Comparison of ENCODE assay signal across 9 cellular contexts in the genomic region with DNA sequence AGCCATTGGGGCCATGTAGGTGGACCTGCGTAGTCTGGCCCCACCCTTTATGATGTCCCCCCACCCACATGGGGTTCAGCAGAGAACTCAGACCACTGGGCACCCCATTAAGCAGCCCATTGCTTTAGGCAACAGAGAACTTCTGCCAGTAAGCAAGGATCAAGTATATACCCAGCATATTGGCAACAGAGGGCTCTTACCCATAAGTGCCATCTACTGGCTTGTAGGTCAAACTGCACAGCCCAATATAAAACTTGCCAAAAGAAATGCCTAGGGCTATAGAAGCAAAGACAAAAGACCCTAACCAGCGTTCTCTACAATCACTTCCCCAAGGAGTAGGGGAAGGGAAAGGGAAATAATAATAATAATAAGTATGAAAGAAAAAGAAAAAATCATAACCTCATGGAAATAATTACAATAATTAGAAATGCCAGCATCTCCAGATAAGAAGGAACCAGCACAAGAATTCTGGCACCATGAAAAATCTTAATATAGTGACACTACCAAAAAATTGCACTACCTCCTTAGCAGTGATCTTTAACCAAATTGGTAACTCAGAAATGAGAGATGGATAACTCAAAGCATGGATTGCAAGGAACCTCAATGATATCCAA.
A peak's percentile ranks its signal among the peaks of the same experiment; 100 is the strongest.
DNase-seq lines count a peak whose midpoint lies in the region; ATAC-seq and TF ChIP-seq lines count a peak whose summit lies in the region.
"Had no signal": no experiment of that assay in that cellular context is flagged by ENCODE, and none has a peak within 500 bp of the region (broad histone marks: within the 10 kb centered on the region; RNA-seq: fewer than 3 reads in every experiment).

No MANE protein-coding gene starts in this region.

- no peak overlapping the region for H2AFZ ChIP-seq in DND-41 (ENCODE audit: low read depth, low read length)

- TF ChIP-seq CTCF in DND-41 (IDR thresholded peaks at IDR 0.05; ENCODE audit: borderline replicate concordance, extremely low read depth, low read length, poor library complexity, severe bottlenecking) = peak; percentile 42
- TF ChIP-seq CTCF in Calu3 (IDR thresholded peaks at IDR 0.05; ENCODE audit: unreplicated experiment) = no peak

- intact Hi-C loops in Calu3 (cut with micrococcal nuclease; ENCODE audit: unreplicated experiment) = loop anchor here (5.0 kb wide), 1 partner anchor 1088 kb away; no protein-coding TSS in a partner anchor

- no peak overlapping the region for H3K4me3 Mint-ChIP-seq in Calu3 (ENCODE audit: low read depth, unreplicated experiment)
- H3K4me3 Mint-ChIP-seq in stimulated activated effector memory CD8-positive, alpha-beta T cell treated with anti-CD3 and anti-CD28 coated beads, Interleukin-12 subunit alpha, Interleukin-12 subunit beta, amount 100 ng/mL, for 72 hours = no peak overlapping the region
- H3K4me3 Mint-ChIP-seq: central memory CD8-positive, alpha-beta T cell had no signal

- no peak overlapping the region for H3K27ac Mint-ChIP-seq in Calu3 (ENCODE audit: unreplicated experiment)
- no peak overlapping the region for H3K27ac Mint-ChIP-seq in stimulated activated effector memory CD8-positive, alpha-beta T cell treated with anti-CD3 and anti-CD28 coated beads, Interleukin-12 subunit alpha, Interleukin-12 subunit beta, amount 100 ng/mL, for 72 hours

- no peaks in the 10 kb centered on the region for H3K9me3 Mint-ChIP-seq in Calu3 (ENCODE audit: low read depth, unreplicated experiment)
- H3K9me3 Mint-ChIP-seq in stimulated activated effector memory CD8-positive, alpha-beta T cell treated with anti-CD3 and anti-CD28 coated beads, Interleukin-12 subunit alpha, Interleukin-12 subunit beta, amount 100 ng/mL, for 72 hours = peaks cover 11% of the 10 kb centered on the region
- H3K9me3 Mint-ChIP-seq: central memory CD8-positive, alpha-beta T cell had no signal

- H3K79me2 ChIP-seq in DND-41 (ENCODE audit: insufficient read depth, low read length) = no peaks in the 10 kb centered on the region

- no peaks in the 10 kb centered on the region for H4K20me1 ChIP-seq in DND-41 (ENCODE audit: insufficient read depth, low read length)

- no peaks in the 10 kb centered on the region for H3K36me3 ChIP-seq in DND-41 (ENCODE audit: insufficient read depth, low read length)
- H3K36me3 ChIP-seq in H7 (replicated peaks; ENCODE audit: control insufficient read depth, insufficient read depth, low read length) = no peaks in the 10 kb centered on the region

- H3K4me1 ChIP-seq in DND-41 (ENCODE audit: insufficient read depth, low read length) = no peaks in the 10 kb centered on the region

- no peaks in the 10 kb centered on the region for H3K36me3 Mint-ChIP-seq in Calu3 (ENCODE audit: insufficient read depth, unreplicated experiment)
- no peaks in the 10 kb centered on the region for H3K36me3 Mint-ChIP-seq in stimulated activated effector memory CD8-positive, alpha-beta T cell treated with anti-CD3 and anti-CD28 coated beads, Interleukin-12 subunit alpha, Interleukin-12 subunit beta, amount 100 ng/mL, for 72 hours

- no peaks in the 10 kb centered on the region for H3K27me3 Mint-ChIP-seq in Calu3 (ENCODE audit: unreplicated experiment)
- H3K27me3 Mint-ChIP-seq: central memory CD8-positive, alpha-beta T cell had no signal

- CTCF ChIA-PET in Calu3 (lab: Charles Lee) = no interaction called here

- no peak overlapping the region for H3K9ac ChIP-seq in DND-41 (ENCODE audit: low read depth, low read length)

- no peaks in the 10 kb centered on the region for H3K4me1 Mint-ChIP-seq in Calu3 (ENCODE audit: low read depth, unreplicated experiment)
- H3K4me1 Mint-ChIP-seq in stimulated activated effector memory CD8-positive, alpha-beta T cell treated with anti-CD3 and anti-CD28 coated beads, Interleukin-12 subunit alpha, Interleukin-12 subunit beta, amount 100 ng/mL, for 72 hours = no peaks in the 10 kb centered on the region
- H3K4me1 Mint-ChIP-seq: central memory CD8-positive, alpha-beta T cell had no signal

- no peak overlapping the region for H3K4me2 ChIP-seq in DND-41 (ENCODE audit: insufficient read depth, low read length)

- no peak for ATAC-seq in DND-41 (ENCODE audit: insufficient read depth, low read depth)
- no peak for ATAC-seq in stimulated activated effector memory CD8-positive, alpha-beta T cell treated with anti-CD3 and anti-CD28 coated beads, Interleukin-12 subunit alpha, Interleukin-12 subunit beta, amount 100 ng/mL, for 72 hours

- H3K4me3 ChIP-seq in DND-41 (ENCODE audit: low read depth in 1 of 2, low read length in 2 of 2) (no peak overlapping the region), H7 (ENCODE audit: insufficient read depth, low read depth, low read length) (no peak overlapping the region)

- H3K9me3 ChIP-seq in DND-41 (ENCODE audit: insufficient read depth, low read length, severe bottlenecking) = no peaks in the 10 kb centered on the region

- H3K27me3 ChIP-seq in DND-41 (ENCODE audit: insufficient read depth, low read length, poor library complexity) = no peaks in the 10 kb centered on the region
- no peaks in the 10 kb centered on the region for H3K27me3 ChIP-seq in H7 (ENCODE audit: control insufficient read depth, insufficient read depth, low read length)

- no TSS peak for BruUV-seq in Calu3 (replicated peaks; lab: Mats Ljungman, UMichigan)

- no peak for DNase-seq in DND-41
- peak; percentile 0 for DNase-seq in H7
- DNase-seq in OCI-M1 (lab: John Stamatoyannopoulos, UW) = peak; percentile 51
- peak; percentile 61 for DNase-seq in iPS DF 19.7 (ENCODE audit: low read depth, low spot score)
- DNase-seq in CD1c-positive myeloid dendritic cell (ENCODE audit: extremely low spot score) = no peak
- no peak for DNase-seq in NCI-H524 treated with DMSO at 0.1 percent for 48 hours (lab: John Stamatoyannopoulos, UW)
- DNase-seq in Calu3 = no peak
- DNase-seq in stimulated activated effector memory CD8-positive, alpha-beta T cell treated with anti-CD3 and anti-CD28 coated beads, Interleukin-12 subunit alpha, Interleukin-12 subunit beta, amount 100 ng/mL, for 72 hours (ENCODE audit: low spot score in 2 of 2) = no peak

- H3K27ac ChIP-seq in DND-41 (ENCODE audit: low read length) = no peak overlapping the region

Comparison
In these comparisons a context has a peak if more than half of its experiments do, and no peak if none do; other contexts are left out.
1. DNase-seq: peak in H7 (single experiment), OCI-M1 (single experiment) and iPS DF 19.7 (single experiment); none in DND-41 (single experiment), CD1c-positive myeloid dendritic cell (single experiment), NCI-H524 treated with DMSO at 0.1 percent for 48 hours (single experiment), Calu3 (single experiment) and stimulated activated effector memory CD8-positive, alpha-beta T cell treated with anti-CD3 and anti-CD28 coated beads, Interleukin-12 subunit alpha, Interleukin-12 subunit beta, amount 100 ng/mL, for 72 hours (0 of 2).